ENCODE assay signal across 8 cellular contexts in the genomic region with DNA sequence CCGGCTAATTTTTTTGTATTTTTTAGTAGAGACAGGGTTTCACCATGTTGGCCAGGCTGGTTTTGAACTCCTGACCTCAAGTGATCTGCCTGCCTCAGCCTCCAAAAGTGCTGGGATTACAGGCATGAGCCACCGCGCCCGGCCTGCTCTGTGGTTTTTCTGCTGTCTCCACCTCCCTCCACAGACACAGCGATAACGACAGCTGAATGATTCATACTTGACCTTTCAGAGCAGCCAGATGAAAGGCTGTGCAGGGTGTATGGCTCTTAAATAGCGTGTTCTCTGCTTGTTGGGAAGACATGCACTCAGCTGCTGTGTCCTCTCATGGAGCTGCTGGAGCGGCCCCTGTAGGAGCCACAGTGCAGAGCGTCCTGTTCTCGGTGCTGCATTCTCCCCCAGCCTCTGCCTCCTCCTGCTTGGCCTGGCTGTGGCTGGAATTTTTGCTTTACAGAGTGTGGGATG.
DNase-seq lines count a peak whose midpoint lies in the region; ATAC-seq and TF ChIP-seq lines count a peak whose summit lies in the region.
"Not testable (repeated sequence)": the region's sequence is repeated elsewhere in the genome, so short reads cannot be mapped to it uniquely, and the experiment has no call there.

No MANE protein-coding gene starts in this region.

- not testable (repeated sequence) for H3K4me3 ChIP-seq in Panc1 (ENCODE audit: low read depth in 2 of 2, low read length in 2 of 2)

- peak overlapping the region; percentile 76 for H3K27ac Mint-ChIP-seq in activated CD8-positive, alpha-beta T cell treated with anti-CD3 and anti-CD28 coated beads, Interleukin-2, amount 10 ng/mL, durations not matched to agents 7 days and 5 days

- H3K27ac ChIP-seq in Panc1 (ENCODE audit: low read length), result not testable (repeated sequence)

- H3K4me3 Mint-ChIP-seq in activated CD8-positive, alpha-beta T cell treated with anti-CD3 and anti-CD28 coated beads, Interleukin-2, amount 10 ng/mL, durations not matched to agents 7 days and 5 days, result peak overlapping the region; percentile 2

- not testable (repeated sequence) for H3K9me3 ChIP-seq in Panc1 (ENCODE audit: control insufficient read depth, insufficient read depth, low read depth, low read length)

- TF ChIP-seq CTCF in Panc1 (IDR thresholded peaks at IDR 0.05), result peak; percentile 75

- CTCF ChIA-PET in Panc1 (lab: Charles Lee), result interaction anchor here (0.6 to 0.8 kb wide), 2 partner anchors 21 to 33 kb away, joined by 3 to 4 read pairs; no protein-coding TSS in a partner anchor
- CTCF ChIA-PET in activated CD8-positive, alpha-beta T cell treated with anti-CD3 and anti-CD28 coated beads, Interleukin-2, amount 10 ng/mL, durations not matched to agents 7 days and 5 days (lab: Charles Lee), result interaction anchor here (0.7 to 2.1 kb wide), 15 partner anchors 20 to 157 kb away, joined by 3 to 7 read pairs (median 4); no protein-coding TSS in a partner anchor

- H3K4me1 Mint-ChIP-seq in activated CD8-positive, alpha-beta T cell treated with anti-CD3 and anti-CD28 coated beads, Interleukin-2, amount 10 ng/mL, durations not matched to agents 7 days and 5 days (ENCODE audit: low read depth), result peaks cover 61% of the 10 kb centered on the region

- H3K36me3 ChIP-seq in Panc1 (ENCODE audit: control insufficient read depth, insufficient read depth, low read length), result not testable (repeated sequence)

- H3K4me1 ChIP-seq in Panc1 (ENCODE audit: control insufficient read depth, insufficient read depth, low read length), result not testable (repeated sequence)

- not testable (repeated sequence) for H3K9me3 Mint-ChIP-seq in activated CD8-positive, alpha-beta T cell treated with anti-CD3 and anti-CD28 coated beads, Interleukin-2, amount 10 ng/mL, durations not matched to agents 7 days and 5 days (ENCODE audit: insufficient read depth)

- DNase-seq in A172 (ENCODE audit: low spot score) (peak; percentile 99), HUDEP-2 (lab: John Stamatoyannopoulos, UW; ENCODE audit: unreplicated experiment in 76 of 76) (peak in 69 of 76 experiments; percentile 4 to 85 (median 45)), Panc1 (ENCODE audit: low read depth, low spot score) (peak; percentile 72), cerebellar cortex (ENCODE audit: low spot score) (peak; percentile 66), islet precursor cell (peak; percentile 97)
- DNase-seq in activated CD8-positive, alpha-beta T cell treated with anti-CD3 and anti-CD28 coated beads, Interleukin-2, amount 10 ng/mL, durations not matched to agents 7 days and 5 days, result peak; percentile 79
- DNase-seq in stimulated activated CD4-positive, alpha-beta T cell treated with anti-CD3 and anti-CD28 coated beads, Interleukin-15, amount 100 ng/mL, for 24 hours, result peak; percentile 87

- H3K36me3 Mint-ChIP-seq in activated CD8-positive, alpha-beta T cell treated with anti-CD3 and anti-CD28 coated beads, Interleukin-2, amount 10 ng/mL, durations not matched to agents 7 days and 5 days (ENCODE audit: low read depth), result peaks cover 72% of the 10 kb centered on the region

- not testable (repeated sequence) for H3K27me3 Mint-ChIP-seq in activated CD8-positive, alpha-beta T cell treated with anti-CD3 and anti-CD28 coated beads, Interleukin-2, amount 10 ng/mL, durations not matched to agents 7 days and 5 days (ENCODE audit: low read depth)

- POLR2A ChIA-PET in Panc1 (lab: Charles Lee), result not testable (repeated sequence)
- POLR2A ChIA-PET in activated CD8-positive, alpha-beta T cell treated with anti-CD3 and anti-CD28 coated beads, Interleukin-2, amount 10 ng/mL, durations not matched to agents 7 days and 5 days (lab: Charles Lee), result interaction anchor here (1.0 kb wide), 1 partner anchor 65 kb away, joined by 3 read pairs; no protein-coding TSS in a partner anchor

- ATAC-seq in GM18520 (IDR thresholded peaks at IDR 0.05; ENCODE audit: unreplicated experiment) (peak; percentile 48), Panc1 (peak; percentile 99)
- ATAC-seq in activated CD8-positive, alpha-beta T cell treated with anti-CD3 and anti-CD28 coated beads, Interleukin-2, amount 10 ng/mL, durations not matched to agents 7 days and 5 days, result peak; percentile 95

- intact Hi-C loops in Panc1 (cut with micrococcal nuclease; ENCODE audit: unreplicated experiment), result not testable (repeated sequence)

- not testable (repeated sequence) for H3K27me3 ChIP-seq in Panc1 (ENCODE audit: control insufficient read depth, insufficient read depth, low read length)

- in situ Hi-C loops in Panc1 (cut with HindIII; ENCODE audit: low pct_unique_long_range_greater_than_20kb, low sequenced_read_pairs), result not testable (repeated sequence)

- BruUV-seq in Panc1 (replicated peaks; lab: Mats Ljungman, UMichigan), result not testable (repeated sequence)

Comparison
In these comparisons a context has a peak if more than half of its experiments do, and no peak if none do; other contexts are left out.
1. DNase-seq: peak in every context shown above with its lines; median percentile 99 in A172; 97 in islet precursor cell; 87 in stimulated activated CD4-positive, alpha-beta T cell treated with anti-CD3 and anti-CD28 coated beads, Interleukin-15, amount 100 ng/mL, for 24 hours; 79 in activated CD8-positive, alpha-beta T cell treated with anti-CD3 and anti-CD28 coated beads, Interleukin-2, amount 10 ng/mL, durations not matched to agents 7 days and 5 days; 72 in Panc1; 66 in cerebellar cortex; 45 in HUDEP-2.
2. ATAC-seq: peak in every context shown above with its lines; median percentile 99 in Panc1; 95 in activated CD8-positive, alpha-beta T cell treated with anti-CD3 and anti-CD28 coated beads, Interleukin-2, amount 10 ng/mL, durations not matched to agents 7 days and 5 days; 48 in GM18520.